Comparison of ENCODE assay signal across 8 cellular contexts in the genomic region with DNA sequence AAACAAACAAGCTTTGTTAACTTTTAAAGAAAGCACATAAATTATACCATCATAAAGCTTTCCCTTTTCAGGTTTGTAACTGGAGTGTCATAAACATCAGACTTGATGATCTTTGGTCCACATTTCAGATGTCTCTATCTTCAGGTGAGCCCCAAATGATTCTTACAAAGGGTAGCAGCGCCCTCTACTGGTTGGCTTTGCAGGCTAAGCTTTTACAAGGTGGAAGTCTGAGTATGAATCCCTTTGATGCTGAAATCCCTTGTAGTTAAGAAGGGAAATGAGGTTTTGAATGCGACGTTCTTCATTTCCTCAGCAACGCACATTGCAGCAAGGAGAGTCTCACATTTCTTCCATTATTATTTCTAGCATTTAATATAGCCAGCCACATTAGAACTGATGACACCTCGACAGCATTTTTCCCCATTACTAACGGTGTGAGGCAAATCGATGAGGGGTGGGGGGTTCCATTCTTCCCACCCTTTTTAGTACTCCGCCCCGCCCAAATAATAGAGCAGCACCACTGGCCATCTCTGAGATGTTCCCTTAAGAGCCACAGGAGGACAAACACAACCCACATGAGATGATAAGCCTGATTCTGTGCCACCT.
A peak's percentile ranks its signal among the peaks of the same experiment; 100 is the strongest.
DNase-seq lines count a peak whose midpoint lies in the region; ATAC-seq, FAIRE-seq and TF ChIP-seq lines count a peak whose summit lies in the region.

No MANE protein-coding gene starts in this region.

- in situ Hi-C loops in HepG2 (cut with HindIII; ENCODE audit: extremely low pct_ligation_motif_present, low pct_unique_long_range_greater_than_20kb) = loop anchor here (10.0 to 25.0 kb wide), 2 partner anchors 311 to 899 kb away; no protein-coding TSS in a partner anchor

- TF ChIP-seq RAD21 in HepG2 (CRISPR knock-in tag; IDR thresholded peaks at IDR 0.05) = peak; percentile 61; the same call in 1 of the 2 replicates

- 10% methylated on average over 9 of the region's 9 CpGs for WGBS in HepG2 (ENCODE audit: low lambda C conversion rate)

- peaks cover 45% of the 10 kb centered on the region for H3K27me3 ChIP-seq in WERI-Rb-1 (ENCODE audit: insufficient read depth, low read depth, severe bottlenecking)
- peaks cover 0 to 4% of the 10 kb centered on the region in 2 experiments; a peak in 1 of 5 replicates for H3K27me3 ChIP-seq in HepG2 (ENCODE audit: control insufficient read depth in 1 of 2, insufficient read depth in 2 of 2, low read length in 2 of 2)

- no peak overlapping the region for H2AFZ ChIP-seq in HepG2 (ENCODE audit: low read length)

- H3K9ac ChIP-seq in HepG2 (ENCODE audit: insufficient read depth, low read depth, low read length) = no peak overlapping the region

- no peaks in the 10 kb centered on the region for H3K4me1 ChIP-seq in HepG2 (ENCODE audit: insufficient read depth, low read length)

- H3K27ac ChIP-seq in WERI-Rb-1 = no peak overlapping the region
- H3K27ac ChIP-seq in HepG2 (ENCODE audit: extremely low read length, insufficient read depth, low read length) = no peak overlapping the region

- BruUV-seq in HepG2 (replicated peaks; lab: Mats Ljungman, UMichigan) = no TSS peak

- no peaks in the 10 kb centered on the region for H3K79me2 ChIP-seq in HepG2 (ENCODE audit: insufficient read depth, low read length)

- TF ChIP-seq CTCF in WERI-Rb-1 (IDR thresholded peaks at IDR 0.05; ENCODE audit: low read depth, low read length) = peak; percentile 76
- peak; percentile 88 for TF ChIP-seq CTCF in HepG2 (CRISPR knock-in tag; IDR thresholded peaks at IDR 0.05)

- no peaks in the 10 kb centered on the region for H4K20me1 ChIP-seq in HepG2 (ENCODE audit: insufficient read depth, low read length)

- CTCF ChIA-PET in HepG2 (lab: Yijun Ruan, JAX; ENCODE audit: low intra/inter-chr PET ratio, low total read pairs) = interaction anchor here (1.2 to 1.7 kb wide), 3 partner anchors 308 to 901 kb away, joined by 3 to 4 read pairs (median 4); no protein-coding TSS in a partner anchor

- no peak overlapping the region for H3K4me2 ChIP-seq in HepG2 (ENCODE audit: low read depth, low read length)

- peak; percentile 68 to 72 for DNase-seq in AML-193 (lab: John Stamatoyannopoulos, UW)
- peak; percentile 55 for DNase-seq in NCI-H2171 treated with DMSO at 0.1 percent for 48 hours (lab: John Stamatoyannopoulos, UW)
- DNase-seq in WERI-Rb-1 = peak; percentile 77
- peak; percentile 39 for DNase-seq in central memory CD4-positive, alpha-beta T cell
- peak; percentile 72 for DNase-seq in HepG2 (ENCODE audit: low spot score)
- DNase-seq in stimulated activated CD4-positive, alpha-beta T cell treated with anti-CD3 and anti-CD28 coated beads, TNF-alpha, amount 100 ng/mL, for 48 hours (ENCODE audit: low read depth in 3 of 3) = peak; percentile 38 to 74 (median 64)

- H3K4me3 ChIP-seq in WERI-Rb-1 (ENCODE audit: low read depth, low read length) = no peak overlapping the region
- no peak overlapping the region for H3K4me3 ChIP-seq in HepG2 (replicated peaks in 1 of 3; ENCODE audit: insufficient read depth in 1 of 3, low read depth in 2 of 3, low read length in 3 of 3)

- no peak for TF ChIP-seq POLR2A in HepG2 (IDR thresholded peaks at IDR 0.05; ENCODE audit: insufficient read depth in 1 of 2, low read depth in 2 of 2, low read length in 2 of 2)

- POLR2A ChIA-PET in HepG2 (lab: Yijun Ruan, JAX) = no interaction called here

- peak; percentile 95 for ATAC-seq in GM18868 (IDR thresholded peaks at IDR 0.05; ENCODE audit: unreplicated experiment)
- peak; percentile 80 for ATAC-seq in HG03135 (IDR thresholded peaks at IDR 0.05; ENCODE audit: unreplicated experiment)
- peak; percentile 96 for ATAC-seq in HepG2

- no peaks in the 10 kb centered on the region for H3K9me3 ChIP-seq in WERI-Rb-1 (ENCODE audit: severe bottlenecking)
- H3K9me3 ChIP-seq in HepG2 (ENCODE audit: low read length) = peaks cover 3% of the 10 kb centered on the region; the same call in 1 of the 2 replicates

- TF ChIP-seq EP300 in HepG2 (IDR thresholded peaks at IDR 0.05; ENCODE audit: low read depth in 2 of 2, low read length in 2 of 2) (no peak), HepG2 (CRISPR knock-in tag; IDR thresholded peaks at IDR 0.05; ENCODE audit: borderline replicate concordance) (no peak)

- intact Hi-C loops in HepG2 (cut with micrococcal nuclease; ENCODE audit: unreplicated experiment) = loop anchor here (1.0 to 10.0 kb wide), 6 partner anchors 196 to 1439 kb away; no protein-coding TSS in a partner anchor

- FAIRE-seq in HepG2 (lab: Jason Lieb, UNC) = peak; percentile 89

- no peaks in the 10 kb centered on the region for H3K36me3 ChIP-seq in WERI-Rb-1
- no peaks in the 10 kb centered on the region for H3K36me3 ChIP-seq in HepG2 (replicated peaks in 1 of 2; ENCODE audit: control insufficient read depth in 1 of 2, insufficient read depth in 2 of 2, low read length in 2 of 2)

TF ChIP-seq in HepG2, 621 proteins besides CTCF, POLR2A, EP300 and RAD21 (continues in another document):
- TF ChIP-seq BRCA1 (CRISPR knock-in tag; IDR thresholded peaks at IDR 0.05) (no peak), ZFP41 (CRISPR knock-in tag; IDR thresholded peaks at IDR 0.05; ENCODE audit: borderline replicate concordance) (no peak), ZNF143 (CRISPR knock-in tag; IDR thresholded peaks at IDR 0.05) (no peak), ELF3 (CRISPR knock-in tag; IDR thresholded peaks at IDR 0.05) (no peak), SIN3B (IDR thresholded peaks at IDR 0.05; ENCODE audit: low read length) (no peak), ZNF10 (CRISPR knock-in tag; IDR thresholded peaks at IDR 0.05; ENCODE audit: borderline replicate concordance, low read depth) (no peak), EZH2 (conservative IDR thresholded peaks at IDR 0.05; ENCODE audit: low read depth, low read length) (no peak), MIER2 (CRISPR knock-in tag; IDR thresholded peaks at IDR 0.05) (no peak), RXRB (CRISPR knock-in tag; IDR thresholded peaks at IDR 0.05; ENCODE audit: borderline replicate concordance) (peak; percentile 21; the same call in 1 of the 2 replicates), ZNF207 (IDR thresholded peaks at IDR 0.05; ENCODE audit: borderline replicate concordance) (no peak), MED8 (CRISPR knock-in tag; IDR thresholded peaks at IDR 0.05; ENCODE audit: insufficient replicate concordance) (no peak), SMC3 (IDR thresholded peaks at IDR 0.05; ENCODE audit: low read length) (peak; percentile 70), ZGPAT (CRISPR knock-in tag; IDR thresholded peaks at IDR 0.05) (no peak), YEATS2 (CRISPR knock-in tag; IDR thresholded peaks at IDR 0.05; ENCODE audit: borderline replicate concordance) (no peak), HDAC2 (CRISPR knock-in tag; IDR thresholded peaks at IDR 0.05) (no peak), ZNF724P (CRISPR knock-in tag; IDR thresholded peaks at IDR 0.05; ENCODE audit: borderline replicate concordance) (no peak), ZNF292 (CRISPR knock-in tag; IDR thresholded peaks at IDR 0.05; ENCODE audit: borderline replicate concordance, low read depth) (no peak), CBX1 (IDR thresholded peaks at IDR 0.05; ENCODE audit: low read depth) (no peak), SIX1 (CRISPR knock-in tag; IDR thresholded peaks at IDR 0.05; ENCODE audit: borderline replicate concordance) (no peak), STAG1 (CRISPR knock-in tag; IDR thresholded peaks at IDR 0.05) (peak; percentile 84), POLR2G (IDR thresholded peaks at IDR 0.05; ENCODE audit: low read depth, low read length) (no peak)
- TF ChIP-seq, protein P1, sequence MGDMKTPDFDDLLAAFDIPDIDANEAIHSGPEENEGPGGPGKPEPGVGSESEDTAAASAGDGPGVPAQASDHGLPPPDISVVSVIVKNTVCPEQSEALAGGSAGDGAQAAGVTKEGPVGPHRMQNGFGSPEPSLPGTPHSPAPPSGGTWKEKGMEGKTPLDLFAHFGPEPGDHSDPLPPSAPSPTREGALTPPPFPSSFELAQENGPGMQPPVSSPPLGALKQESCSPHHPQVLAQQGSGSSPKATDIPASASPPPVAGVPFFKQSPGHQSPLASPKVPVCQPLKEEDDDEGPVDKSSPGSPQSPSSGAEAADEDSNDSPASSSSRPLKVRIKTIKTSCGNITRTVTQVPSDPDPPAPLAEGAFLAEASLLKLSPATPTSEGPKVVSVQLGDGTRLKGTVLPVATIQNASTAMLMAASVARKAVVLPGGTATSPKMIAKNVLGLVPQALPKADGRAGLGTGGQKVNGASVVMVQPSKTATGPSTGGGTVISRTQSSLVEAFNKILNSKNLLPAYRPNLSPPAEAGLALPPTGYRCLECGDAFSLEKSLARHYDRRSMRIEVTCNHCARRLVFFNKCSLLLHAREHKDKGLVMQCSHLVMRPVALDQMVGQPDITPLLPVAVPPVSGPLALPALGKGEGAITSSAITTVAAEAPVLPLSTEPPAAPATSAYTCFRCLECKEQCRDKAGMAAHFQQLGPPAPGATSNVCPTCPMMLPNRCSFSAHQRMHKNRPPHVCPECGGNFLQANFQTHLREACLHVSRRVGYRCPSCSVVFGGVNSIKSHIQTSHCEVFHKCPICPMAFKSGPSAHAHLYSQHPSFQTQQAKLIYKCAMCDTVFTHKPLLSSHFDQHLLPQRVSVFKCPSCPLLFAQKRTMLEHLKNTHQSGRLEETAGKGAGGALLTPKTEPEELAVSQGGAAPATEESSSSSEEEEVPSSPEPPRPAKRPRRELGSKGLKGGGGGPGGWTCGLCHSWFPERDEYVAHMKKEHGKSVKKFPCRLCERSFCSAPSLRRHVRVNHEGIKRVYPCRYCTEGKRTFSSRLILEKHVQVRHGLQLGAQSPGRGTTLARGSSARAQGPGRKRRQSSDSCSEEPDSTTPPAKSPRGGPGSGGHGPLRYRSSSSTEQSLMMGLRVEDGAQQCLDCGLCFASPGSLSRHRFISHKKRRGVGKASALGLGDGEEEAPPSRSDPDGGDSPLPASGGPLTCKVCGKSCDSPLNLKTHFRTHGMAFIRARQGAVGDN (CRISPR knock-in tag; IDR thresholded peaks at IDR 0.05) = no peak
